1 cellular context compared by ENCODE assay signal in genomic region chr12:131617596-131618302, GRCh38.
TF ChIP-seq lines count a peak whose summit lies in the region.

No MANE protein-coding gene starts in this region.

TF ChIP-seq in K562, 482 proteins besides CTCF, POLR2A, EP300 and RAD21 (continued from another document):
- TF ChIP-seq ZNF436 (CRISPR knock-in tag; IDR thresholded peaks at IDR 0.05), result no peak
- TF ChIP-seq ZNF609 (CRISPR knock-in tag; IDR thresholded peaks at IDR 0.05; ENCODE audit: borderline replicate concordance), result no peak
- no peak for TF ChIP-seq JUNB (CRISPR knock-in tag; conservative IDR thresholded peaks at IDR 0.05)
- no peak for TF ChIP-seq SMARCA4 (IDR thresholded peaks at IDR 0.05)
- TF ChIP-seq POLR2G (IDR thresholded peaks at IDR 0.05; ENCODE audit: low read depth, low read length), result peak; percentile 70
